23 cellular contexts compared by ENCODE assay signal in the genomic region with DNA sequence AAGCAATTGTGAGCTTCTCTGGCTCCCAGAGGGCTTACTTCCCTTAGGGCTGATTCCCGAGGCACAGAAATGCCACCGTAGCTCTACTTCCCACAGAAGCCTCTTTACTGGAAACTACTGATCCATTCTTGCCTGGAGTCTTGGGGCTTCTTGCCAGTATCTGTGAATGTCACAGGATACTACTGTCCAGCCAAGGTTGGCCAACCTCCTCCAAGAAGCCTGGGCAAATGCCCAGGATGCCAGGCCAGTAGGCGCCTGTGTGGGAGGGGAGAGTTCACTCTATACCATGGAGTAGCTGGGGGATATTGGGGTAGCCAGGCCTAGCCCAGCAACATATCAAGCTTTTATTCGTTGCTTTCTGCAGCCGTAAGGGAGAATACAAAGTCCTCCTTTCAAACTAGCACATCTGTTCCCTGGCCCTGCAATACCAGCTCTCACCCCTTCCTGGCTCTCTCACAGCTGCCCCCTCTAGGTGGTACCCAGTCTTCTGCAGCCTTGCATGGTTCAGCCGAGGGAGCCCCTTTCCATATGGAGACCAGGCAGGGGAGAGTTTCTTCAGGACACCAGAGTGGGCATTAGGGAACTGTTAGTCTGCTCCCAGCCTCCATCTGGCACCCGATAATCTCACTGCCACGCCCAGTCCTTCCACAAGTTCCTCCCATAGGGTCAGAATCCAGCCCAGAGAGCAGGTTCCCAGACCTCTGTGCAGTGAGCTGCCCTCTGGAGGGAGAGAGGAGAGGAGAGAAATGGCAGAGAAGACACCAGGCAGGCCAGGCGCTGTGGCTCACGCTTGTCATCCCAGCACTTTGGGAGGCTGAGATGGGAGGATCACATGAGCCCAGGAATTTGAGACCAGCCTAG. TPM values are rescaled to one million over a fixed set of nuclear protein-coding genes. Genes with fewer than 3 reads are reported as not detected.
DNase-seq lines count a peak whose midpoint lies in the region; ATAC-seq, FAIRE-seq and TF ChIP-seq lines count a peak whose summit lies in the region.
"Had no signal": no experiment of that assay in that cellular context is flagged by ENCODE, and none has a peak within 500 bp of the region (broad histone marks: within the 10 kb centered on the region; RNA-seq: fewer than 3 reads in every experiment).

No MANE protein-coding gene starts in this region.

- no peak overlapping the region for H3K4me3 ChIP-seq in A549
- no peak overlapping the region for H3K4me3 ChIP-seq in LNCaP clone FGC (ENCODE audit: low read depth, low read length)
- H3K4me3 ChIP-seq in body of pancreas: no peak overlapping the region
- no peak overlapping the region for H3K4me3 ChIP-seq in mucosa of descending colon
- no peak overlapping the region for H3K4me3 ChIP-seq in Karpas-422 (ENCODE audit: low read length)
- H3K4me3 ChIP-seq: prostate gland, stomach had no signal

- H3K27ac ChIP-seq in A549: no peak overlapping the region
- H3K27ac ChIP-seq in body of pancreas: no peak overlapping the region
- no peak overlapping the region for H3K27ac ChIP-seq in Karpas-422 (ENCODE audit: low read length)
- H3K27ac ChIP-seq: prostate gland, stomach had no signal

- no peaks in the 10 kb centered on the region for H3K9me3 ChIP-seq in A549
- H3K9me3 ChIP-seq in body of pancreas: no peaks in the 10 kb centered on the region
- no peaks in the 10 kb centered on the region for H3K9me3 ChIP-seq in mucosa of descending colon
- no peaks in the 10 kb centered on the region for H3K9me3 ChIP-seq in Karpas-422 (ENCODE audit: low read length)
- H3K9me3 ChIP-seq: prostate gland, SK-N-SH, stomach had no signal

- no peaks in the 10 kb centered on the region for H3K9me2 ChIP-seq in Karpas-422 (replicated peaks; ENCODE audit: insufficient read depth, low read length)
- H3K9me2 ChIP-seq: SK-N-SH had no signal

- no peak for TF ChIP-seq EP300 in A549 (IDR thresholded peaks at IDR 0.05)

- H2AFZ ChIP-seq in Karpas-422 (ENCODE audit: low read length): no peak overlapping the region

- H3K4me1 ChIP-seq in A549: no peaks in the 10 kb centered on the region
- peaks cover 34% of the 10 kb centered on the region for H3K4me1 ChIP-seq in body of pancreas
- peaks cover 12% of the 10 kb centered on the region for H3K4me1 ChIP-seq in mucosa of descending colon (ENCODE audit: low read depth)
- H3K4me1 ChIP-seq in Karpas-422 (ENCODE audit: low read length): peaks cover 5% of the 10 kb centered on the region; the same call in 1 of the 2 replicates

- H3K79me2 ChIP-seq in Karpas-422 (ENCODE audit: low read length): no peaks in the 10 kb centered on the region

- TF ChIP-seq CTCF in A549 (IDR thresholded peaks at IDR 0.05) (no peak), LNCaP clone FGC (IDR thresholded peaks at IDR 0.05; ENCODE audit: control insufficient read depth, extremely low read depth, insufficient read depth) (no peak), body of pancreas (IDR thresholded peaks at IDR 0.05) (peak in 3 of 7 experiments; percentile 11 to 37 (median 12)), mucosa of descending colon (IDR thresholded peaks at IDR 0.05) (no peak)

- intact Hi-C loops in body of pancreas (cut with DNase I): no loop called here
- intact Hi-C loops in mucosa of descending colon (cut with DNase I, micrococcal nuclease): no loop called here

- POLR2A ChIA-PET in A549 (lab: Yijun Ruan, JAX): no interaction called here

- H3K36me3 ChIP-seq in body of pancreas (replicated peaks in 1 of 2; ENCODE audit: insufficient read depth in 1 of 2, low read depth in 2 of 2) (no peaks in the 10 kb centered on the region), mucosa of descending colon (ENCODE audit: low read depth) (no peaks in the 10 kb centered on the region), Karpas-422 (ENCODE audit: insufficient read depth, low read length) (no peaks in the 10 kb centered on the region)
- H3K36me3 ChIP-seq: prostate gland, stomach had no signal

- TF ChIP-seq POLR2A in A549 (IDR thresholded peaks at IDR 0.05; ENCODE audit: low read length): no peak
- no peak for TF ChIP-seq POLR2A in body of pancreas (IDR thresholded peaks at IDR 0.05)

- H3K27me3 ChIP-seq in body of pancreas (no peaks in the 10 kb centered on the region), Karpas-422 (ENCODE audit: low read length) (no peaks in the 10 kb centered on the region)
- H3K27me3 ChIP-seq: stomach had no signal

- no peaks in the 10 kb centered on the region for H4K20me1 ChIP-seq in Karpas-422 (ENCODE audit: insufficient read depth, low read depth, low read length)

- CTCF ChIA-PET in A549 (lab: Yijun Ruan, JAX): interaction anchor here (1.0 to 6.7 kb wide), 6 partner anchors 10 to 148 kb away, joined by 3 to 63 read pairs (median 5); no protein-coding TSS in a partner anchor

- FAIRE-seq in A549 (lab: Jason Lieb, UNC): no peak
- FAIRE-seq: TTC549 had no signal

- ATAC-seq in A549 (peak; percentile 45 to 76), body of pancreas (peak; percentile 52), mucosa of descending colon (peak; percentile 37), HG03039 (IDR thresholded peaks at IDR 0.05; ENCODE audit: unreplicated experiment) (no peak)
- ATAC-seq: activated naive CD4-positive, alpha-beta T cell treated with anti-CD3 and anti-CD28 coated beads, Interleukin-2, amount 50 U/mL, for 72 hours; activated T-cell treated with anti-CD3 and anti-CD28 coated beads, Interleukin-2, amount 50 U/mL, for 4 hours had no signal

- 67% methylated on average over 10 of the region's 10 CpGs for WGBS in A549 (ENCODE audit: missing lambda C conversion rate)
- 46 to 57% methylated on average over 10 of the region's 10 CpGs for WGBS in body of pancreas, 2 donors

- DNase-seq in A549 (ENCODE audit: low read depth in 1 of 2, low spot score in 1 of 2) (no peak), LNCaP clone FGC (ENCODE audit: low read depth) (peak; percentile 40), body of pancreas (peak in 3 of 4 donors; percentile 45 to 67 (median 55)), mucosa of descending colon (no peak), Karpas-422 (no peak), mucosa of gallbladder (ENCODE audit: low spot score) (no peak), NCI-H1105 treated with DMSO at 0.1 percent for 48 hours (lab: John Stamatoyannopoulos, UW) (no peak)
- DNase-seq: ACHN; activated CD4-positive, alpha-beta memory T cell treated with anti-CD3 and anti-CD28 coated beads, Interleukin-2, amount 10 ng/mL, durations not matched to agents 7 days and 5 days; activated T-cell treated with anti-CD3 and anti-CD28 coated beads, Interleukin-2, amount 50 U/mL, for 4 hours; CD4-positive, alpha-beta memory T cell; effector CD4-positive, alpha-beta T cell; naive B cell; NCI-H187; NCI-H446; SK-N-SH; stimulated activated CD4-positive, alpha-beta T cell treated with anti-CD3 and anti-CD28 coated beads, Interleukin-15, amount 100 ng/mL, for 24 hours; stomach had no signal

- TF ChIP-seq RAD21 in A549 (conservative IDR thresholded peaks at IDR 0.05 in 1 of 2, IDR thresholded peaks at IDR 0.05 in 1 of 2): no peak

- no peak overlapping the region for H3K9ac ChIP-seq in Karpas-422 (ENCODE audit: low read length)
- H3K9ac ChIP-seq: SK-N-SH had no signal

- H3K4me2 ChIP-seq in A549 (no peak overlapping the region), Karpas-422 (ENCODE audit: low read depth, low read length, poor library complexity, severe bottlenecking) (no peak overlapping the region)
- H3K4me2 ChIP-seq: SK-N-SH had no signal

TF ChIP-seq in A549, 52 proteins besides CTCF, POLR2A, EP300 and RAD21:
- no peak for TF ChIP-seq KDM1A (IDR thresholded peaks at IDR 0.05; ENCODE audit: low read depth)
- TF ChIP-seq RFX5 (IDR thresholded peaks at IDR 0.05): no peak
- no peak for TF ChIP-seq TFCP2L1 (CRISPR knock-in tag; IDR thresholded peaks at IDR 0.05)
- TF ChIP-seq, protein P1, sequence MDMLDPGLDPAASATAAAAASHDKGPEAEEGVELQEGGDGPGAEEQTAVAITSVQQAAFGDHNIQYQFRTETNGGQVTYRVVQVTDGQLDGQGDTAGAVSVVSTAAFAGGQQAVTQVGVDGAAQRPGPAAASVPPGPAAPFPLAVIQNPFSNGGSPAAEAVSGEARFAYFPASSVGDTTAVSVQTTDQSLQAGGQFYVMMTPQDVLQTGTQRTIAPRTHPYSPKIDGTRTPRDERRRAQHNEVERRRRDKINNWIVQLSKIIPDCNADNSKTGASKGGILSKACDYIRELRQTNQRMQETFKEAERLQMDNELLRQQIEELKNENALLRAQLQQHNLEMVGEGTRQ (IDR thresholded peaks at IDR 0.05): no peak
- TF ChIP-seq CBX8 (IDR thresholded peaks at IDR 0.05): no peak
- no peak for TF ChIP-seq NR3C1 (IDR thresholded peaks at IDR 0.05)
- TF ChIP-seq CEBPB (IDR thresholded peaks at IDR 0.05): no peak
- TF ChIP-seq POLR2AphosphoS2 (conservative IDR thresholded peaks at IDR 0.05; ENCODE audit: low read length): no peak
- no peak for TF ChIP-seq BHLHE40 (IDR thresholded peaks at IDR 0.05; ENCODE audit: low read depth, low read length)
- TF ChIP-seq FOSL2 (IDR thresholded peaks at IDR 0.05): no peak
- TF ChIP-seq FOSL2 (CRISPR knock-in tag; IDR thresholded peaks at IDR 0.05): no peak
- no peak for TF ChIP-seq MAZ (IDR thresholded peaks at IDR 0.05; ENCODE audit: borderline replicate concordance, low read depth, low read length)
- no peak for TF ChIP-seq RNF2 (IDR thresholded peaks at IDR 0.05; ENCODE audit: borderline replicate concordance, low read depth)
- TF ChIP-seq EHMT2 (IDR thresholded peaks at IDR 0.05; ENCODE audit: low read depth): no peak
- TF ChIP-seq HOXB5 (CRISPR knock-in tag; IDR thresholded peaks at IDR 0.05): no peak
- no peak for TF ChIP-seq FOSB (CRISPR knock-in tag; IDR thresholded peaks at IDR 0.05)

RNA-seq across cellular contexts. Expression of a gene that starts 24.3 kb away (rescaled TPM):
- 14.7 and 15.1 TPM in 2 replicates for polyA plus RNA-seq in A549 (2011; rRNA removed)
- polyA plus RNA-seq in A549 (2012; cell fraction: cytosol; rRNA removed): 10.5 and 12.6 TPM in 2 replicates
- 6.6 and 7.9 TPM in 2 replicates for polyA plus RNA-seq in A549 (2012; cell fraction: nucleus; rRNA removed)
- polyA plus RNA-seq in A549 (2017; fragmentation: RNase III; extraction: RNeasy Plus Mini Kit Qiagen cat#74134 plus additional on column Dnase treatment): 13.0 to 16.1 TPM (median 14.6 TPM) in 3 replicates
- 7.6 and 7.8 TPM in 2 replicates for polyA minus RNA-seq in A549 (2011; rRNA and poly(A)+ RNA removed)
- total RNA-seq in body of pancreas: 1 to 10 TPM; 7.5 to 9.2 TPM
- 10 to 100 TPM; 15.0 to 41.7 (median 30.8) TPM for total RNA-seq in mucosa of descending colon
- not detected in 2 replicates for total RNA-seq in Karpas-422 (2014; rRNA removed; shearing (Covaris generic); ENCODE audit: low replicate concordance)
- total RNA-seq in mucosa of gallbladder: 10.5 TPM

RNA-seq across cellular contexts. Expression of a gene that starts 52.3 kb away (rescaled TPM):
- 0.19 and 0.28 TPM in 2 replicates for polyA plus RNA-seq in A549 (2011; rRNA removed)
- polyA plus RNA-seq in A549 (2012; cell fraction: cytosol; rRNA removed): 0.04 and 0.09 TPM in 2 replicates
- polyA plus RNA-seq in A549 (2012; cell fraction: nucleus; rRNA removed): 0.08 and 0.10 TPM in 2 replicates
- polyA plus RNA-seq in A549 (2017; fragmentation: RNase III; extraction: RNeasy Plus Mini Kit Qiagen cat#74134 plus additional on column Dnase treatment): 0.22 to 0.40 TPM (median 0.31 TPM) in 3 replicates
- polyA minus RNA-seq in A549 (2011; rRNA and poly(A)+ RNA removed): 0.50 and 1.3 TPM in 2 replicates
- total RNA-seq in body of pancreas: 1 to 10 TPM; 2.0 to 4.4 TPM
- 10 to 100 TPM in 2 of 3 donors, 1 to 10 TPM in 1; 4.8 to 12.6 (median 10.8) TPM for total RNA-seq in mucosa of descending colon
- total RNA-seq in Karpas-422 (2014; rRNA removed; shearing (Covaris generic); ENCODE audit: low replicate concordance): 60.2 and 84.7 TPM in 2 replicates
- total RNA-seq in mucosa of gallbladder: 33.2 TPM
- total RNA-seq: LHCN-M2 had no signal

Comparison
In these comparisons a context has a peak if more than half of its experiments do, and no peak if none do; other contexts are left out.
1. DNase-seq: peak in LNCaP clone FGC (single experiment) and body of pancreas (3 of 4); none in A549 (0 of 2), mucosa of descending colon (0 of 3), Karpas-422 (single experiment), mucosa of gallbladder (single experiment) and NCI-H1105 treated with DMSO at 0.1 percent for 48 hours (single experiment).